In genomic region chr21:15446193-15446592, GRCh38 we compare ENCODE assay signal across 29 cellular contexts.
DNase-seq lines count a peak whose midpoint lies in the region; ATAC-seq and TF ChIP-seq lines count a peak whose summit lies in the region.
"Had no signal": no experiment of that assay in that cellular context is flagged by ENCODE, and none has a peak within 500 bp of the region (broad histone marks: within the 10 kb centered on the region; RNA-seq: fewer than 3 reads in every experiment).

No MANE protein-coding gene starts in this region.

- H3K9me3 ChIP-seq in BLaER1 treated with 17β-estradiol and CSF1 and Interleukin-3, amounts not matched to agents 10 nM and 100 nM (replicated peaks in 1 of 11) = peaks cover 25 to 43% (median 38%) of the 10 kb centered on the region in 11 experiments
- H3K9me3 ChIP-seq: ovary, vagina had no signal

- H3K4me1 Mint-ChIP-seq in WTC11 (peaks cover 51% of the 10 kb centered on the region), neural crest cell (peaks cover 52% of the 10 kb centered on the region)

- no peaks in the 10 kb centered on the region; the same call in 1 of the 2 replicates for H3K27me3 Mint-ChIP-seq in WTC11 (ENCODE audit: low read depth)
- H3K27me3 Mint-ChIP-seq in neural crest cell (ENCODE audit: low read depth) = no peaks in the 10 kb centered on the region
- H3K27me3 Mint-ChIP-seq: activated CD8-positive, alpha-beta T cell treated with anti-CD3 and anti-CD28 coated beads for 36 hours; CD4-positive, alpha-beta T cell; naive thymus-derived CD4-positive, alpha-beta T cell had no signal

- POLR2A ChIA-PET in WTC11 (lab: Charles Lee) = no interaction called here

- peaks cover 19 to 46% (median 25%) of the 10 kb centered on the region in 10 experiments for H3K4me1 ChIP-seq in BLaER1 treated with 17β-estradiol and CSF1 and Interleukin-3, amounts not matched to agents 10 nM and 100 nM

- no peak for TF ChIP-seq CTCF in WTC11 (IDR thresholded peaks at IDR 0.05)
- no peak for TF ChIP-seq CTCF in neural crest cell (conservative IDR thresholded peaks at IDR 0.05)

- peak overlapping the region; percentile 64 for H3K27ac Mint-ChIP-seq in WTC11
- H3K27ac Mint-ChIP-seq in neural crest cell (ENCODE audit: unreplicated experiment) = peak overlapping the region; percentile 1
- H3K27ac Mint-ChIP-seq: activated CD8-positive, alpha-beta T cell treated with anti-CD3 and anti-CD28 coated beads for 36 hours; CD4-positive, alpha-beta T cell; HFFc6; naive thymus-derived CD4-positive, alpha-beta T cell had no signal

- peak overlapping the region in 6 of 11 experiments; percentile 16 to 60 (median 49); a peak in 10 of 22 replicates for H3K27ac ChIP-seq in BLaER1 treated with 17β-estradiol and CSF1 and Interleukin-3, amounts not matched to agents 10 nM and 100 nM
- H3K27ac ChIP-seq: brain microvascular endothelial cell, ovary, vagina had no signal

- H3K9ac ChIP-seq in BLaER1 treated with 17β-estradiol and CSF1 and Interleukin-3, amounts not matched to agents 10 nM and 100 nM = peak overlapping the region in 1 of 11 experiments; percentile 15; a peak in 2 of 22 replicates

- no peaks in the 10 kb centered on the region; a peak in 1 of 22 replicates for H3K36me3 ChIP-seq in BLaER1 treated with 17β-estradiol and CSF1 and Interleukin-3, amounts not matched to agents 10 nM and 100 nM
- H3K36me3 ChIP-seq: brain microvascular endothelial cell, heart right ventricle, ovary, vagina had no signal

- peaks cover 25% of the 10 kb centered on the region for H3K36me3 Mint-ChIP-seq in WTC11
- peaks cover 24% of the 10 kb centered on the region for H3K36me3 Mint-ChIP-seq in neural crest cell (ENCODE audit: low read depth)

- peaks cover 38% of the 10 kb centered on the region for H3K9me3 Mint-ChIP-seq in WTC11
- peaks cover 14% of the 10 kb centered on the region for H3K9me3 Mint-ChIP-seq in neural crest cell
- H3K9me3 Mint-ChIP-seq: HFFc6 had no signal

- peak; percentile 11 for DNase-seq in KBM-7
- peak; percentile 12 for DNase-seq in WTC11 (ENCODE audit: low spot score)
- DNase-seq in neural crest cell (ENCODE audit: low read depth, low spot score) = no peak
- DNase-seq in KG1 (lab: John Stamatoyannopoulos, UW) = no peak
- DNase-seq in EL = no peak
- no peak for DNase-seq in hippocampal formation (lab: John Stamatoyannopoulos, UW)
- DNase-seq: activated CD4-positive, CD25-positive, alpha-beta regulatory T cell treated with anti-CD3 and anti-CD28 coated beads, Interleukin-2, amount 50 U/mL, for 72 hours; activated CD8-positive, alpha-beta T cell treated with anti-CD3 and anti-CD28 coated beads for 36 hours; activated effector memory CD4-positive, alpha-beta T cell treated with anti-CD3 and anti-CD28 coated beads, Interleukin-2, amount 50 U/mL, for 16 hours; brain microvascular endothelial cell; CD4-positive, alpha-beta T cell; effector memory CD4-positive, alpha-beta T cell; erythroblast; HFFc6; naive thymus-derived CD4-positive, alpha-beta T cell; NCI-H1048; NCI-H1930; NCI-H526 treated with DMSO at 0.1 percent for 48 hours; ovary; stimulated activated CD4-positive, alpha-beta T cell treated with anti-CD3 and anti-CD28 coated beads, Interleukin-4, amount 100 ng/mL, for 4 hours; stimulated activated naive CD4-positive, alpha-beta T cell; SW 1271 had no signal

- H3K4me3 ChIP-seq in BLaER1 treated with 17β-estradiol and CSF1 and Interleukin-3, amounts not matched to agents 10 nM and 100 nM = no peak overlapping the region
- H3K4me3 ChIP-seq: heart right ventricle, K562, ovary, vagina had no signal

- in situ Hi-C loops in KBM-7 (cut with MboI; ENCODE audit: low pct_unique_long_range_greater_than_20kb, low sequenced_read_pairs) = no loop called here

- no peaks in the 10 kb centered on the region for H4K20me1 ChIP-seq in BLaER1 treated with 17β-estradiol and CSF1 and Interleukin-3, amounts not matched to agents 10 nM and 100 nM

- peak overlapping the region; percentile 53 to 83 (median 66) for H3K4me2 ChIP-seq in BLaER1 treated with 17β-estradiol and CSF1 and Interleukin-3, amounts not matched to agents 10 nM and 100 nM

- ATAC-seq in WTC11 = no peak
- no peak for ATAC-seq in GM19023 (IDR thresholded peaks at IDR 0.05; ENCODE audit: unreplicated experiment)
- ATAC-seq: activated CD8-positive, alpha-beta T cell treated with anti-CD3 and anti-CD28 coated beads for 36 hours; K562; left lobe of liver; right cardiac atrium had no signal

- H3K4me3 Mint-ChIP-seq in WTC11 (no peak overlapping the region), neural crest cell (no peak overlapping the region)
- H3K4me3 Mint-ChIP-seq: activated CD8-positive, alpha-beta T cell treated with anti-CD3 and anti-CD28 coated beads for 36 hours; CD4-positive, alpha-beta T cell; HFFc6; naive thymus-derived CD4-positive, alpha-beta T cell had no signal

- CTCF ChIA-PET in WTC11 (lab: Charles Lee) = interaction anchor here (1.6 to 2.3 kb wide), 2 partner anchors 22 to 582 kb away, joined by 3 to 6 read pairs; no protein-coding TSS in a partner anchor

- no peaks in the 10 kb centered on the region for H3K27me3 ChIP-seq in BLaER1 treated with 17β-estradiol and CSF1 and Interleukin-3, amounts not matched to agents 10 nM and 100 nM
- H3K27me3 ChIP-seq: brain microvascular endothelial cell, heart right ventricle, ovary, vagina had no signal

TF ChIP-seq in WTC11, 78 proteins besides CTCF, POLR2A, EP300 and RAD21:
- TF ChIP-seq JAZF1 (CRISPR knock-in tag; IDR thresholded peaks at IDR 0.05) (no peak), ZNF671 (CRISPR knock-in tag; IDR thresholded peaks at IDR 0.05) (no peak), MXD4 (CRISPR knock-in tag; IDR thresholded peaks at IDR 0.05; ENCODE audit: borderline replicate concordance) (no peak), TCF7 (CRISPR knock-in tag; IDR thresholded peaks at IDR 0.05; ENCODE audit: low read depth) (no peak), SMAD3 (CRISPR knock-in tag; IDR thresholded peaks at IDR 0.05; ENCODE audit: borderline replicate concordance) (no peak), ELF4 (CRISPR knock-in tag; IDR thresholded peaks at IDR 0.05; ENCODE audit: low read depth) (no peak), ZNF263 (CRISPR knock-in tag; IDR thresholded peaks at IDR 0.05; ENCODE audit: low read depth) (no peak), USF2 (CRISPR knock-in tag; IDR thresholded peaks at IDR 0.05) (no peak), MYBL2 (CRISPR knock-in tag; IDR thresholded peaks at IDR 0.05) (no peak), KAT7 (CRISPR knock-in tag; IDR thresholded peaks at IDR 0.05; ENCODE audit: borderline replicate concordance) (no peak)

Comparison
In these comparisons a context has a peak if more than half of its experiments do, and no peak if none do; other contexts are left out.
1. DNase-seq: peak in KBM-7 (single experiment) and WTC11 (single experiment); none in neural crest cell (single experiment), KG1 (single experiment), EL (single experiment) and hippocampal formation (0 of 2).